In genomic region chr18:78230911-78231310, GRCh38 we compare ENCODE assay signal across 27 cellular contexts.
"Had no signal": no experiment of that assay in that cellular context is flagged by ENCODE, and none has a peak within 500 bp of the region (broad histone marks: within the 10 kb centered on the region; RNA-seq: fewer than 3 reads in every experiment).

No MANE protein-coding gene starts in this region.

- H3K36me3 Mint-ChIP-seq: mesothelial cell of epicardium had no signal

- H3K27ac ChIP-seq: colonic mucosa, epithelial cell of prostate, esophagus squamous epithelium, gastrocnemius medialis, heart right ventricle, left lung, lower lobe of right lung had no signal

- DNase-seq: colonic mucosa; cortex of kidney; effector CD8-positive, alpha-beta T cell; effector memory CD8-positive, alpha-beta T cell; endodermal cell; erythroblast; esophagus squamous epithelium; foreskin fibroblast; foreskin melanocyte; gastrocnemius medialis; glutamatergic neuron; head of caudate nucleus; heart right ventricle; hippocampal formation; left cardiac atrium; left lung; left ventricle myocardium superior; lower lobe of right lung; mesenchymal stem cell; mucosa of descending colon had no signal

- H3K4me3 ChIP-seq: colonic mucosa, esophagus squamous epithelium, gastrocnemius medialis, heart right ventricle, left lung, lower lobe of right lung, mucosa of descending colon had no signal

- FAIRE-seq: endometrium, islet of Langerhans, keratinocyte had no signal

- H3K9me3 ChIP-seq: colonic mucosa, esophagus squamous epithelium, gastrocnemius medialis, lower lobe of right lung had no signal

- H3K4me1 ChIP-seq: colonic mucosa, esophagus squamous epithelium, gastrocnemius medialis, heart right ventricle, left lung, lower lobe of right lung had no signal

- H3K36me3 ChIP-seq: colonic mucosa, esophagus squamous epithelium, gastrocnemius medialis, heart right ventricle, left lung, lower lobe of right lung had no signal

- H3K27ac Mint-ChIP-seq: dendritic cell treated with granulocyte-macrophage colony-stimulating factor and Interleukin-4, amounts not matched to agents 40 ng/mL and 50 ng/mL, for 4 days; effector memory CD8-positive, alpha-beta T cell; endodermal cell; mesothelial cell of epicardium had no signal

- H3K9me3 Mint-ChIP-seq: effector memory CD8-positive, alpha-beta T cell; endodermal cell; mesothelial cell of epicardium had no signal

- H3K4me3 Mint-ChIP-seq: dendritic cell treated with granulocyte-macrophage colony-stimulating factor and Interleukin-4, amounts not matched to agents 40 ng/mL and 50 ng/mL, for 4 days; effector memory CD8-positive, alpha-beta T cell; endodermal cell; mesothelial cell of epicardium had no signal

- H3K27me3 Mint-ChIP-seq: dendritic cell treated with granulocyte-macrophage colony-stimulating factor and Interleukin-4, amounts not matched to agents 40 ng/mL and 50 ng/mL, for 4 days had no signal

- ATAC-seq: effector memory CD8-positive, alpha-beta T cell; esophagus mucosa; gastrocnemius medialis; heart right ventricle; left cardiac atrium; left lung; left ventricle myocardium superior; lower lobe of right lung; mucosa of descending colon had no signal

- H3K27me3 ChIP-seq: colonic mucosa, gastrocnemius medialis, left lung had no signal

- H3K4me1 Mint-ChIP-seq: endodermal cell had no signal
